ENCODE assay signal across 10 cellular contexts in the genomic region with DNA sequence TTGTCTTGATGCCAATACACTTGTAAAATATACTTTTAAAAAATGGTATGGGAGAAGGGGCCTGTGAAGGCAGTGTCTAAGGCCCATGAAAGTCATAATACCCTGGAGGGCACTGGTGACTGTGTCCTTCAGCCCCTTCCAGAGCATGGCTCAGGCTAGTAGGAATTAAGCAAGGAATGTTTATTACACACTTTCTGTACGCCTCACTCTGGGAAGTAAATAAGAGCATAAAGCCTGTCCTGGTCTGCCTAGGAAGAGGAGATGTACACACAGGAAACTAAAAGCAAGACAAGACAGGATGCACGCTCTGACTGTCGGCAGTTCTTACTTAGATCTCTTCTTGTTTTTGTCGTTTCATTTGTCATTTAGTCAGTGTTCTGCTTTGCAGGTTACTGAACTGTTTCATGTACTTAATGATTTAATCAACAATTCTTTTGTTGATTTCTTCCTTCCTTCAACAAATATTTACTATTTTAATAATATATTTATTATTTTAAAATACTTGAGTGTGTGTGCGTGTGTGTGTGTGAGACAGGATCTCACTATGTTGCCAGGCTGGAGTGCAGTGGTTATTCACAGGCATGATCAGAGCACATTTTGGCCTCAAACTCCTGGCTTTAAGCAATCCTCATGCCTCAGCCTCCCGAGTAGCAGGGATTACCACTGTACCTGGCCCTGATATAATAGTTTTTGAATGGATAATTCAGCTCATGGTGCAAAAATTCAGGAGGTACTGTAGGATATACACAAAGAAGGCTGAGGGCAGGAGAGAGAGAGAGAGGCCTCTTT. TPM values are rescaled to one million over a fixed set of nuclear protein-coding genes. Genes with fewer than 3 reads are reported as not detected.
DNase-seq lines count a peak whose midpoint lies in the region; ATAC-seq and TF ChIP-seq lines count a peak whose summit lies in the region.
"Had no signal": no experiment of that assay in that cellular context is flagged by ENCODE, and none has a peak within 500 bp of the region (broad histone marks: within the 10 kb centered on the region; RNA-seq: fewer than 3 reads in every experiment).

No MANE protein-coding gene starts in this region.

- H3K4me1 ChIP-seq in OCI-LY3 (ENCODE audit: low read length): peaks cover 7% of the 10 kb centered on the region
- peaks cover 0 to 24% (median 9%) of the 10 kb centered on the region in 6 donors for H3K4me1 ChIP-seq in spleen
- H3K4me1 ChIP-seq in neural progenitor cell: no peaks in the 10 kb centered on the region

- peaks cover 28% of the 10 kb centered on the region for H3K4me1 Mint-ChIP-seq in activated naive CD4-positive, alpha-beta T cell treated with anti-CD3 and anti-CD28 coated beads, Interleukin-2, amount 50 U/mL, for 24 hours
- peaks cover 6% of the 10 kb centered on the region for H3K4me1 Mint-ChIP-seq in dendritic cell treated with granulocyte-macrophage colony-stimulating factor and Interleukin-4, amounts not matched to agents 40 ng/mL and 50 ng/mL, for 4 days (ENCODE audit: low read depth)
- peaks cover 18% of the 10 kb centered on the region for H3K4me1 Mint-ChIP-seq in neural progenitor cell

- H3K9ac ChIP-seq in OCI-LY3 (ENCODE audit: low read length) (no peak overlapping the region), neural progenitor cell (no peak overlapping the region)

- intact Hi-C loops in dendritic cell treated with granulocyte-macrophage colony-stimulating factor and Interleukin-4, amounts not matched to agents 40 ng/mL and 50 ng/mL, for 4 days (cut with micrococcal nuclease): no loop called here
- intact Hi-C loops in spleen (cut with DNase I; ENCODE audit: low total_unique reads): no loop called here

- H3K27me3 Mint-ChIP-seq in activated naive CD4-positive, alpha-beta T cell treated with anti-CD3 and anti-CD28 coated beads, Interleukin-2, amount 50 U/mL, for 24 hours: no peaks in the 10 kb centered on the region
- peaks cover 2% of the 10 kb centered on the region for H3K27me3 Mint-ChIP-seq in dendritic cell treated with granulocyte-macrophage colony-stimulating factor and Interleukin-4, amounts not matched to agents 40 ng/mL and 50 ng/mL, for 4 days
- peaks cover 1% of the 10 kb centered on the region for H3K27me3 Mint-ChIP-seq in neural progenitor cell (ENCODE audit: insufficient read depth, low read depth)

- H3F3A ChIP-seq in neural progenitor cell (ENCODE audit: low read depth): no peaks in the 10 kb centered on the region

- no peak for TF ChIP-seq POLR2A in spleen (IDR thresholded peaks at IDR 0.05)

- H3K9me3 ChIP-seq in OCI-LY3 (ENCODE audit: insufficient read depth, low read length): no peaks in the 10 kb centered on the region
- no peaks in the 10 kb centered on the region for H3K9me3 ChIP-seq in spleen
- H3K9me3 ChIP-seq in neural progenitor cell (ENCODE audit: low read depth): no peaks in the 10 kb centered on the region

- H4K20me1 ChIP-seq in OCI-LY3 (ENCODE audit: insufficient read depth, low read length) (no peaks in the 10 kb centered on the region), neural progenitor cell (ENCODE audit: low read depth) (no peaks in the 10 kb centered on the region)

- peak overlapping the region; percentile 78 for H2AFZ ChIP-seq in OCI-LY3 (ENCODE audit: low read depth, low read length)
- no peak overlapping the region for H2AFZ ChIP-seq in neural progenitor cell (replicated peaks)

- H3K27me3 ChIP-seq in OCI-LY3 (ENCODE audit: low read depth, low read length) (no peaks in the 10 kb centered on the region), spleen (replicated peaks in 1 of 7) (no peaks in the 10 kb centered on the region), neural progenitor cell (no peaks in the 10 kb centered on the region)

- no peaks in the 10 kb centered on the region for H3K9me3 Mint-ChIP-seq in activated naive CD4-positive, alpha-beta T cell treated with anti-CD3 and anti-CD28 coated beads, Interleukin-2, amount 50 U/mL, for 24 hours
- no peaks in the 10 kb centered on the region for H3K9me3 Mint-ChIP-seq in dendritic cell treated with granulocyte-macrophage colony-stimulating factor and Interleukin-4, amounts not matched to agents 40 ng/mL and 50 ng/mL, for 4 days
- H3K9me3 Mint-ChIP-seq in neural progenitor cell: no peaks in the 10 kb centered on the region

- peak overlapping the region; percentile 86 for H3K27ac Mint-ChIP-seq in activated naive CD4-positive, alpha-beta T cell treated with anti-CD3 and anti-CD28 coated beads, Interleukin-2, amount 50 U/mL, for 24 hours
- H3K27ac Mint-ChIP-seq in dendritic cell treated with granulocyte-macrophage colony-stimulating factor and Interleukin-4, amounts not matched to agents 40 ng/mL and 50 ng/mL, for 4 days: peak overlapping the region; percentile 16
- no peak overlapping the region for H3K27ac Mint-ChIP-seq in neural progenitor cell

- peak overlapping the region; percentile 32 for H3K4me2 ChIP-seq in OCI-LY3 (ENCODE audit: low read length)
- no peak overlapping the region for H3K4me2 ChIP-seq in neural progenitor cell

- TF ChIP-seq CTCF in OCI-LY3 (IDR thresholded peaks at IDR 0.05; ENCODE audit: low read depth, low read length) (no peak), spleen (IDR thresholded peaks at IDR 0.05 in 8 of 11, conservative IDR thresholded peaks at IDR 0.05 in 3 of 11) (no peak), neural progenitor cell (IDR thresholded peaks at IDR 0.05) (no peak)

- H3K79me2 ChIP-seq in OCI-LY3 (ENCODE audit: low read length): no peaks in the 10 kb centered on the region
- no peaks in the 10 kb centered on the region for H3K79me2 ChIP-seq in neural progenitor cell (ENCODE audit: low read depth)

- WGBS in spleen, 5 donors: 31 to 41% (median 36%) methylated on average over 6 of the region's 6 CpGs

- H3K4me3 ChIP-seq in OCI-LY3 (ENCODE audit: low read length) (no peak overlapping the region), spleen (no peak overlapping the region), neural progenitor cell (no peak overlapping the region)
- H3K4me3 ChIP-seq: skin epidermis had no signal

- no peak overlapping the region for H3K27ac ChIP-seq in OCI-LY3 (ENCODE audit: low read length)
- H3K27ac ChIP-seq in spleen: peak overlapping the region; percentile 39 to 88 (median 71)
- H3K27ac ChIP-seq in neural progenitor cell: no peak overlapping the region

- ATAC-seq in left lobe of liver: no peak

- H3K4me3 Mint-ChIP-seq in activated naive CD4-positive, alpha-beta T cell treated with anti-CD3 and anti-CD28 coated beads, Interleukin-2, amount 50 U/mL, for 24 hours: peak overlapping the region; percentile 57
- H3K4me3 Mint-ChIP-seq in dendritic cell treated with granulocyte-macrophage colony-stimulating factor and Interleukin-4, amounts not matched to agents 40 ng/mL and 50 ng/mL, for 4 days: no peak overlapping the region
- H3K4me3 Mint-ChIP-seq in neural progenitor cell: no peak overlapping the region

- no peak for DNase-seq in activated naive CD4-positive, alpha-beta T cell (lab: John Stamatoyannopoulos, UW)
- DNase-seq in spleen (no peak), NCI-H2171 treated with DMSO at 0.1 percent for 48 hours (lab: John Stamatoyannopoulos, UW) (no peak), left lobe of liver (ENCODE audit: low spot score) (no peak), neural progenitor cell (ENCODE audit: low spot score) (no peak)
- DNase-seq: NCI-H1105 treated with DMSO at 0.1 percent for 48 hours had no signal

- no peaks in the 10 kb centered on the region for H3K36me3 ChIP-seq in OCI-LY3 (replicated peaks; ENCODE audit: low read depth, low read length)
- no peaks in the 10 kb centered on the region for H3K36me3 ChIP-seq in spleen
- H3K36me3 ChIP-seq in neural progenitor cell: no peaks in the 10 kb centered on the region

- no peaks in the 10 kb centered on the region for H3K36me3 Mint-ChIP-seq in activated naive CD4-positive, alpha-beta T cell treated with anti-CD3 and anti-CD28 coated beads, Interleukin-2, amount 50 U/mL, for 24 hours
- no peaks in the 10 kb centered on the region for H3K36me3 Mint-ChIP-seq in dendritic cell treated with granulocyte-macrophage colony-stimulating factor and Interleukin-4, amounts not matched to agents 40 ng/mL and 50 ng/mL, for 4 days (ENCODE audit: low read depth)
- no peaks in the 10 kb centered on the region for H3K36me3 Mint-ChIP-seq in neural progenitor cell

RNA-seq across cellular contexts. Expression of a gene that starts 9.0 kb away (rescaled TPM):
- total RNA-seq in spleen: 10 to 100 TPM in 2 of 7 donors, 1 to 10 TPM in 5; 3.6 to 14.0 (median 6.9) TPM
- polyA plus RNA-seq in spleen: 1 to 10 TPM in 2 of 3 donors, under 1 TPM in 1; 0.72 to 3.5 (median 3.4) TPM
- 16.2 TPM for total RNA-seq in left lobe of liver
- total RNA-seq in neural progenitor cell (ENCODE audit: low replicate concordance): 3.4 and 9.4 TPM in 2 replicates

Comparison
In these comparisons a context has a peak if more than half of its experiments do, and no peak if none do; other contexts are left out.
1. H3K27ac ChIP-seq: peak in spleen (8 of 8); none in OCI-LY3 (single experiment) and neural progenitor cell (single experiment).